Comparison of ENCODE assay signal across 8 cellular contexts in genomic region chr12:31323466-31324115, GRCh38. TPM values are rescaled to one million over a fixed set of nuclear protein-coding genes. Genes with fewer than 3 reads are reported as not detected.
DNase-seq lines count a peak whose midpoint lies in the region; ATAC-seq lines count a peak whose summit lies in the region.

No MANE protein-coding gene starts in this region.

- H3K36me3 ChIP-seq in aorta (ENCODE audit: control insufficient read depth in 1 of 2, insufficient read depth in 2 of 2, low read length in 1 of 2): no peaks in the 10 kb centered on the region

- peak; percentile 92 for DNase-seq in DMS53 (lab: John Stamatoyannopoulos, UW)
- no peak for DNase-seq in DMS53 treated with DMSO at 0.1 percent for 48 hours (lab: John Stamatoyannopoulos, UW; ENCODE audit: unreplicated experiment)
- peak; percentile 16 to 40 for DNase-seq in NCI-H526 (lab: John Stamatoyannopoulos, UW)
- peak; percentile 54 for DNase-seq in activated CD8-positive, alpha-beta memory T cell treated with anti-CD3 and anti-CD28 coated beads, Interleukin-2, amount 50 U/mL, for 4 hours
- peak; percentile 11 for DNase-seq in fibroblast of peridontal ligament (ENCODE audit: extremely low read depth)
- DNase-seq in posterior vena cava (ENCODE audit: low spot score): peak; percentile 88
- peak; percentile 59 to 82 for DNase-seq in aorta

- no peak overlapping the region for H3K27ac ChIP-seq in aorta (ENCODE audit: low read depth in 1 of 2, low read length in 2 of 2)

- no peaks in the 10 kb centered on the region for H3K9me3 ChIP-seq in aorta (ENCODE audit: control insufficient read depth, low read length)

- ATAC-seq in HG02588 (IDR thresholded peaks at IDR 0.05; ENCODE audit: unreplicated experiment): peak; percentile 24
- no peak for ATAC-seq in aorta (ENCODE audit: low FRiP score)

- H3K4me3 ChIP-seq in aorta (ENCODE audit: low read length in 2 of 2): peak overlapping the region; percentile 64 to 73

- H3K27me3 ChIP-seq in aorta (ENCODE audit: control insufficient read depth in 1 of 2, insufficient read depth in 2 of 2, low read length in 1 of 2): no peaks in the 10 kb centered on the region

- H3K4me1 ChIP-seq in aorta (ENCODE audit: control insufficient read depth in 1 of 2, insufficient read depth in 2 of 2, low read length in 2 of 2): no peaks in the 10 kb centered on the region

- intact Hi-C loops in posterior vena cava (cut with DNase I): no loop called here
- intact Hi-C loops in aorta (cut with DNase I): no loop called here

- 19 to 27% methylated on average over 33 to 37 of the region's 37 CpGs for WGBS in aorta, 2 donors

RNA-seq across cellular contexts. Expression of gene SINHCAF, which starts 2.4 kb away (rescaled TPM):
- total RNA-seq in posterior vena cava (10 to 100 TPM; 12.0 to 21.5 TPM), aorta (10 to 100 TPM; 17.6 to 23.6 TPM)
- 10 to 100 TPM in 1 of 2 donors, 1 to 10 TPM in 1; 3.7 to 11.1 TPM for polyA plus RNA-seq in aorta
